4 cellular contexts compared by ENCODE assay signal in genomic region chr22:24292202-24292830, GRCh38. TPM values are rescaled to one million over a fixed set of nuclear protein-coding genes. Genes with fewer than 3 reads are reported as not detected.
"Had no signal": no experiment of that assay in that cellular context is flagged by ENCODE, and none has a peak within 500 bp of the region (broad histone marks: within the 10 kb centered on the region; RNA-seq: fewer than 3 reads in every experiment).

No MANE protein-coding gene starts in this region.

RNA-seq across cellular contexts. Expression of gene GGT5, which starts 47.4 kb away (rescaled TPM):
- total RNA-seq: activated CD8-positive, alpha-beta memory T cell treated with anti-CD3 and anti-CD28 coated beads for 36 hours; activated naive CD8-positive, alpha-beta T cell treated with anti-CD3 and anti-CD28 coated beads for 36 hours; activated T-helper 1 cell treated with anti-CD3 and anti-CD28 coated beads, Interleukin-12 subunit alpha, Interleukin-12 subunit beta, Interleukin-2, Interleukin-4 antibody, amounts not matched to agents 30 ng/mL and 10 ng/mL and 1 ng/mL, durations not matched to agents 14 hours and 24 hours and 36 hours had no signal
- polyA plus RNA-seq: naive thymus-derived CD4-positive, alpha-beta T cell had no signal
